1 cellular context compared by ENCODE assay signal in genomic region chrX:118352566-118352965, GRCh38.
TF ChIP-seq lines count a peak whose summit lies in the region.

No MANE protein-coding gene starts in this region.

TF ChIP-seq in GM23338, 12 proteins besides CTCF, POLR2A, EP300 and RAD21 (continued from another document):
- TF ChIP-seq POLR2AphosphoS5 (IDR thresholded peaks at IDR 0.05; ENCODE audit: low read depth) (no peak), ZNF462 (CRISPR knock-in tag; IDR thresholded peaks at IDR 0.05) (no peak), NANOG (IDR thresholded peaks at IDR 0.05; ENCODE audit: borderline replicate concordance) (no peak), ZNF114 (CRISPR knock-in tag; IDR thresholded peaks at IDR 0.05) (no peak)
- TF ChIP-seq, protein P1, sequence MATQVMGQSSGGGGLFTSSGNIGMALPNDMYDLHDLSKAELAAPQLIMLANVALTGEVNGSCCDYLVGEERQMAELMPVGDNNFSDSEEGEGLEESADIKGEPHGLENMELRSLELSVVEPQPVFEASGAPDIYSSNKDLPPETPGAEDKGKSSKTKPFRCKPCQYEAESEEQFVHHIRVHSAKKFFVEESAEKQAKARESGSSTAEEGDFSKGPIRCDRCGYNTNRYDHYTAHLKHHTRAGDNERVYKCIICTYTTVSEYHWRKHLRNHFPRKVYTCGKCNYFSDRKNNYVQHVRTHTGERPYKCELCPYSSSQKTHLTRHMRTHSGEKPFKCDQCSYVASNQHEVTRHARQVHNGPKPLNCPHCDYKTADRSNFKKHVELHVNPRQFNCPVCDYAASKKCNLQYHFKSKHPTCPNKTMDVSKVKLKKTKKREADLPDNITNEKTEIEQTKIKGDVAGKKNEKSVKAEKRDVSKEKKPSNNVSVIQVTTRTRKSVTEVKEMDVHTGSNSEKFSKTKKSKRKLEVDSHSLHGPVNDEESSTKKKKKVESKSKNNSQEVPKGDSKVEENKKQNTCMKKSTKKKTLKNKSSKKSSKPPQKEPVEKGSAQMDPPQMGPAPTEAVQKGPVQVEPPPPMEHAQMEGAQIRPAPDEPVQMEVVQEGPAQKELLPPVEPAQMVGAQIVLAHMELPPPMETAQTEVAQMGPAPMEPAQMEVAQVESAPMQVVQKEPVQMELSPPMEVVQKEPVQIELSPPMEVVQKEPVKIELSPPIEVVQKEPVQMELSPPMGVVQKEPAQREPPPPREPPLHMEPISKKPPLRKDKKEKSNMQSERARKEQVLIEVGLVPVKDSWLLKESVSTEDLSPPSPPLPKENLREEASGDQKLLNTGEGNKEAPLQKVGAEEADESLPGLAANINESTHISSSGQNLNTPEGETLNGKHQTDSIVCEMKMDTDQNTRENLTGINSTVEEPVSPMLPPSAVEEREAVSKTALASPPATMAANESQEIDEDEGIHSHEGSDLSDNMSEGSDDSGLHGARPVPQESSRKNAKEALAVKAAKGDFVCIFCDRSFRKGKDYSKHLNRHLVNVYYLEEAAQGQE (IDR thresholded peaks at IDR 0.05; ENCODE audit: unreplicated experiment), result no peak
